8 cellular contexts compared by ENCODE assay signal in genomic region chr1:88800382-88801051, GRCh38.
A peak's percentile ranks its signal among the peaks of the same experiment; 100 is the strongest.
DNase-seq lines count a peak whose midpoint lies in the region; ATAC-seq and TF ChIP-seq lines count a peak whose summit lies in the region.

No MANE protein-coding gene starts in this region.

- H3K4me1 ChIP-seq in endodermal cell (ENCODE audit: control insufficient read depth, insufficient read depth, low read length) = no peaks in the 10 kb centered on the region
- H3K4me1 ChIP-seq in neutrophil (ENCODE audit: control insufficient read depth in 1 of 2, insufficient read depth in 1 of 2, low read depth in 1 of 2, low read length in 1 of 2) = peaks cover 34 to 35% of the 10 kb centered on the region in 2 experiments

- H3K36me3 Mint-ChIP-seq in T-helper 17 cell (ENCODE audit: low read depth) (peaks cover 24% of the 10 kb centered on the region), endodermal cell (ENCODE audit: low read depth) (peaks cover 66% of the 10 kb centered on the region)

- H3K9me3 Mint-ChIP-seq in endodermal cell = peaks cover 11% of the 10 kb centered on the region

- intact Hi-C loops in sciatic nerve (cut with DNase I) = no loop called here
- intact Hi-C loops in posterior vena cava (cut with DNase I) = no loop called here

- peak; percentile 29; the same call in 1 of the 2 replicates for TF ChIP-seq CTCF in GM12875 (IDR thresholded peaks at IDR 0.05; ENCODE audit: borderline replicate concordance, insufficient read depth, low read depth, low read length)
- peak; percentile 83 for TF ChIP-seq CTCF in endodermal cell (conservative IDR thresholded peaks at IDR 0.05)
- TF ChIP-seq CTCF in neutrophil (IDR thresholded peaks at IDR 0.05) = peak; percentile 66

- H3K9ac ChIP-seq in endodermal cell (ENCODE audit: extremely low read depth, low read length, poor library complexity, severe bottlenecking) = no peak overlapping the region

- H3K27ac ChIP-seq in endodermal cell (ENCODE audit: low read depth, low read length) = no peak overlapping the region
- H3K27ac ChIP-seq in neutrophil = peak overlapping the region; percentile 79

- H3K27me3 ChIP-seq in endodermal cell (ENCODE audit: control insufficient read depth, insufficient read depth, low read length, poor library complexity, severe bottlenecking) (no peaks in the 10 kb centered on the region), neutrophil (no peaks in the 10 kb centered on the region)

- ATAC-seq in T-helper 17 cell (peak; percentile 69), sciatic nerve (no peak), HG02571 (IDR thresholded peaks at IDR 0.05; ENCODE audit: unreplicated experiment) (no peak)

- H3K4me3 Mint-ChIP-seq in T-helper 17 cell (no peak overlapping the region), endodermal cell (no peak overlapping the region)

- H3K4me3 ChIP-seq in GM12875 (ENCODE audit: low read depth, low read length) (no peak overlapping the region), endodermal cell (ENCODE audit: low read length) (no peak overlapping the region), neutrophil (ENCODE audit: low read depth in 1 of 2, low read length in 1 of 2) (no peak overlapping the region)

- H3K9me3 ChIP-seq in T-helper 17 cell (ENCODE audit: control insufficient read depth, low read length, poor library complexity, severe bottlenecking) (no peaks in the 10 kb centered on the region), endodermal cell (ENCODE audit: control insufficient read depth, low read length) (peaks cover 26% of the 10 kb centered on the region), neutrophil (no peaks in the 10 kb centered on the region)

- peaks cover 8% of the 10 kb centered on the region for H3K4me1 Mint-ChIP-seq in T-helper 17 cell
- H3K4me1 Mint-ChIP-seq in endodermal cell = no peaks in the 10 kb centered on the region

- H3K36me3 ChIP-seq in endodermal cell (ENCODE audit: control insufficient read depth, insufficient read depth, low read length) (peaks cover 82% of the 10 kb centered on the region), neutrophil (peaks cover 23% of the 10 kb centered on the region)

- H3K27ac Mint-ChIP-seq in T-helper 17 cell (no peak overlapping the region), endodermal cell (no peak overlapping the region)

- WGBS in endodermal cell (ENCODE audit: insufficient coverage in 1 of 2, insufficient read length in 1 of 2), 2 experiments = 91 to 99% methylated on average over 3 to 5 of the region's 5 CpGs

- H3K27me3 Mint-ChIP-seq in T-helper 17 cell = no peaks in the 10 kb centered on the region
- H3K27me3 Mint-ChIP-seq in endodermal cell (ENCODE audit: insufficient read depth) = no peaks in the 10 kb centered on the region

- peak; percentile 2 for DNase-seq in A172 (ENCODE audit: low spot score)
- peak in 2 of 3 donors; percentile 11 to 14 for DNase-seq in T-helper 17 cell
- no peak for DNase-seq in endodermal cell
- DNase-seq in sciatic nerve (ENCODE audit: low spot score) = no peak
- no peak for DNase-seq in posterior vena cava (ENCODE audit: low spot score)

Comparison
In these comparisons a context has a peak if more than half of its experiments do, and no peak if none do; other contexts are left out.
1. DNase-seq: peak in A172 (single experiment) and T-helper 17 cell (2 of 3); none in endodermal cell (single experiment), sciatic nerve (single experiment) and posterior vena cava (single experiment).
2. CTCF ChIP-seq: peak in every context shown above with its lines; median percentile 83 in endodermal cell; 66 in neutrophil; 29 in GM12875.